8 cellular contexts compared by ENCODE assay signal in the genomic region with DNA sequence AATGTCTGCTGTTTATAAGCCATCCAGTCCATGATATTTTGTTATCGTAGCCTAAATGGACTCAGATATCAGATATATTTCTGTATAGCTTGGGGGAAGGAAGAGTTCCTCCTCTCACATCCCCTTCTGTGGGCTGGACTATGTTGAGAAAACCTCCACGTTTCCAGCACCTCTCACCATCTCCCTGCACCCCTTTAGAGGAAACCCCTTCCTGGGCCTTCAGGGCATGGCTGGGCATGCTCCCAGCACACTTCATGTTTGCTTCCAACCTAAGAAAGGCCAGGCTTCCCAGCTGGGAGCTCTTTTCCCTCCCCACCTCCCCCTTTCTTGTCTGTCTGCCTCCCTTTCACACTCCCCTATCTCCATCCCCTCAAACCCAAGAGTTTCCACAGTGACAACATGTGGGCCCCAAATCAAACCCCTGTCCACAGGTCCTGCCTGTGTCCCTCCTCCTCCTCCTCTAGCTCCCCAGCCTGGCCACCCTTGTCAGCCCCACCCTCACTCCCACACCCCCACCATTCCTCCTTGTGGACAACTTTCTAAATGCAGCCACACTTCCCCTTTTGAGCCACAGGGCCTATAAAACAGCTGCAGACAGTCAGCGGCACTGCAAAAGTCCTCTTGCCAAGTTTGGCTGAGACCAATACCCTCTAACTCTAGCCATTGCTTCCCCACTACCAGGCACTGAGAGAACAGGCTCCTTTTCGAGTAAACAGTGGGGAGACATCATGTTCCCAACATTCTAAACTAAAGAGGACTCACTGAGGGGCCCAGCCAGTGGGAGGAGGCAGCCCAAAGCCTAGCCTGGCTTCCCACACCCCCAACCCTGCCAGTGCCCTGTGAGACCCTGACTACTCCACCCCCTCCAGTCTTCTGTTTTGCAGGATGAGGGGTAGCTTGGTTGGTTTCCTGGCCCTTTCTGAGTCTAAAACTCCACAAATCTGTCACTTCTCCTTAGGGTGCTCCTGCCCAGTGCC.
A peak's percentile ranks its signal among the peaks of the same experiment; 100 is the strongest.
DNase-seq lines count a peak whose midpoint lies in the region; ATAC-seq and TF ChIP-seq lines count a peak whose summit lies in the region.

No MANE protein-coding gene starts in this region.

- no peak overlapping the region for H3K27ac Mint-ChIP-seq in activated CD8-positive, alpha-beta T cell treated with anti-CD3 and anti-CD28 coated beads for 36 hours
- peak overlapping the region in 1 of 2 donors; percentile 61 for H3K27ac Mint-ChIP-seq in natural killer cell treated with Interleukin-12 subunit alpha and Interleukin-12 subunit beta and Interleukin-15 and Interleukin-18, amount 100 ng/mL, for 72 hours

- H3K9me3 Mint-ChIP-seq in activated CD8-positive, alpha-beta T cell treated with anti-CD3 and anti-CD28 coated beads for 36 hours: peaks cover 5% of the 10 kb centered on the region
- peaks cover 4% of the 10 kb centered on the region for H3K9me3 Mint-ChIP-seq in natural killer cell treated with Interleukin-12 subunit alpha and Interleukin-12 subunit beta and Interleukin-15 and Interleukin-18, amount 100 ng/mL, for 72 hours

- H3K36me3 ChIP-seq in stomach smooth muscle (ENCODE audit: control insufficient read depth in 2 of 2, insufficient read depth in 2 of 2, low read length in 2 of 2): no peaks in the 10 kb centered on the region

- CTCF ChIA-PET in activated CD8-positive, alpha-beta T cell treated with anti-CD3 and anti-CD28 coated beads for 36 hours (lab: Charles Lee): interaction anchor here (1.6 kb wide), 1 partner anchor 123 kb away, joined by 5 read pairs; no protein-coding TSS in a partner anchor

- intact Hi-C loops in activated CD8-positive, alpha-beta T cell treated with anti-CD3 and anti-CD28 coated beads for 36 hours (cut with micrococcal nuclease): no loop called here

- no peak overlapping the region for H3K4me3 ChIP-seq in stomach smooth muscle (ENCODE audit: low read length in 2 of 2)

- peaks cover 3% of the 10 kb centered on the region for H3K36me3 Mint-ChIP-seq in activated CD8-positive, alpha-beta T cell treated with anti-CD3 and anti-CD28 coated beads for 36 hours (ENCODE audit: low read depth)
- no peaks in the 10 kb centered on the region for H3K36me3 Mint-ChIP-seq in natural killer cell treated with Interleukin-12 subunit alpha and Interleukin-12 subunit beta and Interleukin-15 and Interleukin-18, amount 100 ng/mL, for 72 hours

- no peak for TF ChIP-seq POLR2A in GM18505 (IDR thresholded peaks at IDR 0.05; ENCODE audit: borderline replicate concordance, extremely low read depth, insufficient read depth, insufficient read length)

- no peaks in the 10 kb centered on the region for H3K27me3 ChIP-seq in stomach smooth muscle (ENCODE audit: control insufficient read depth in 1 of 2, insufficient read depth in 2 of 2, low read length in 2 of 2)

- H3K9ac ChIP-seq in stomach smooth muscle (ENCODE audit: low read length in 2 of 2): no peak overlapping the region

- no peak for TF ChIP-seq CTCF in activated CD8-positive, alpha-beta T cell treated with anti-CD3 and anti-CD28 coated beads for 36 hours (IDR thresholded peaks at IDR 0.05)

- H3K4me1 Mint-ChIP-seq in activated CD8-positive, alpha-beta T cell treated with anti-CD3 and anti-CD28 coated beads for 36 hours (ENCODE audit: low read depth): peaks cover 10% of the 10 kb centered on the region
- peaks cover 0 to 16% of the 10 kb centered on the region in 2 donors for H3K4me1 Mint-ChIP-seq in natural killer cell treated with Interleukin-12 subunit alpha and Interleukin-12 subunit beta and Interleukin-15 and Interleukin-18, amount 100 ng/mL, for 72 hours (ENCODE audit: low read depth in 2 of 2)

- ATAC-seq in HG03342 (IDR thresholded peaks at IDR 0.05; ENCODE audit: unreplicated experiment) (peak; percentile 57), GM18861 (IDR thresholded peaks at IDR 0.05; ENCODE audit: unreplicated experiment) (no peak), GM18505 (IDR thresholded peaks at IDR 0.05; ENCODE audit: unreplicated experiment) (no peak)
- ATAC-seq in activated CD8-positive, alpha-beta T cell treated with anti-CD3 and anti-CD28 coated beads for 36 hours: peak; percentile 37
- no peak for ATAC-seq in natural killer cell treated with Interleukin-12 subunit alpha and Interleukin-12 subunit beta and Interleukin-15 and Interleukin-18, amount 100 ng/mL, for 72 hours

- peaks cover 53% of the 10 kb centered on the region for H3K4me1 ChIP-seq in stomach smooth muscle (ENCODE audit: control insufficient read depth, insufficient read depth, low read length)

- no peaks in the 10 kb centered on the region for H3K27me3 Mint-ChIP-seq in activated CD8-positive, alpha-beta T cell treated with anti-CD3 and anti-CD28 coated beads for 36 hours
- H3K27me3 Mint-ChIP-seq in natural killer cell treated with Interleukin-12 subunit alpha and Interleukin-12 subunit beta and Interleukin-15 and Interleukin-18, amount 100 ng/mL, for 72 hours: no peaks in the 10 kb centered on the region

- H3K9me3 ChIP-seq in stomach smooth muscle (ENCODE audit: control insufficient read depth in 2 of 2, low read length in 2 of 2): no peaks in the 10 kb centered on the region

- peak overlapping the region; percentile 62 for H3K27ac ChIP-seq in stomach smooth muscle (ENCODE audit: low read length)

- no peak overlapping the region for H3K4me3 Mint-ChIP-seq in activated CD8-positive, alpha-beta T cell treated with anti-CD3 and anti-CD28 coated beads for 36 hours
- no peak overlapping the region for H3K4me3 Mint-ChIP-seq in natural killer cell treated with Interleukin-12 subunit alpha and Interleukin-12 subunit beta and Interleukin-15 and Interleukin-18, amount 100 ng/mL, for 72 hours

- POLR2A ChIA-PET in activated CD8-positive, alpha-beta T cell treated with anti-CD3 and anti-CD28 coated beads for 36 hours (lab: Charles Lee): interaction anchor here (1.0 kb wide), 1 partner anchor 97 kb away, joined by 3 read pairs; no protein-coding TSS in a partner anchor

- DNase-seq in GF-D8 (lab: John Stamatoyannopoulos, UW) (peak; percentile 74), inferior parietal cortex (ENCODE audit: extremely low spot score) (peak; percentile 30)
- DNase-seq in activated CD8-positive, alpha-beta T cell treated with anti-CD3 and anti-CD28 coated beads for 36 hours: no peak
- DNase-seq in natural killer cell treated with Interleukin-12 subunit alpha and Interleukin-12 subunit beta and Interleukin-15 and Interleukin-18, amount 100 ng/mL, for 72 hours (ENCODE audit: low spot score): no peak

Comparison
In these comparisons a context has a peak if more than half of its experiments do, and no peak if none do; other contexts are left out.
1. DNase-seq: peak in GF-D8 (single experiment) and inferior parietal cortex (single experiment); none in activated CD8-positive, alpha-beta T cell treated with anti-CD3 and anti-CD28 coated beads for 36 hours (single experiment) and natural killer cell treated with Interleukin-12 subunit alpha and Interleukin-12 subunit beta and Interleukin-15 and Interleukin-18, amount 100 ng/mL, for 72 hours (single experiment).
2. ATAC-seq: peak in HG03342 (single experiment) and activated CD8-positive, alpha-beta T cell treated with anti-CD3 and anti-CD28 coated beads for 36 hours (single experiment); none in natural killer cell treated with Interleukin-12 subunit alpha and Interleukin-12 subunit beta and Interleukin-15 and Interleukin-18, amount 100 ng/mL, for 72 hours (0 of 2), GM18861 (single experiment) and GM18505 (single experiment).